Comparison of ENCODE assay signal across 8 cellular contexts in the genomic region with DNA sequence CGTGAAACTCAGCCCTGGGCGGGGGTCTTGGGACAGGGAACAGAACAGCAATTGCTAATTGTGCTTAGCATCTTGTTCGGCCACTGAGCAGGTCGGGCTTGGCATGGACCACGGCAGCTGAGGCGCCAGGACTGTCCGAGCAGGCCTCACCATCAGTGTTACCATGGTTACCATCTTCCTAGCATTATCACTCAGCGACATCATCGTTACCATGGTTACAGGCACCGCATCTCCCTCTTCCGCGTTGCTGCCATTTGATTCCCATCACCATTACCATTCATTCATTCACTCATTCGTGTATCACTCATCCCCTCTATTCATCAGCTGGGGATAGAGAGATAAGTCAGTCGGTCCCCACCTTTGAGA.
DNase-seq lines count a peak whose midpoint lies in the region; TF ChIP-seq lines count a peak whose summit lies in the region.

No MANE protein-coding gene starts in this region.

- peak overlapping the region; percentile 98 for H3K9ac ChIP-seq in OCI-LY3 (ENCODE audit: low read length)

- peak overlapping the region; percentile 66; the same call in 1 of the 2 replicates for H2AFZ ChIP-seq in OCI-LY3 (ENCODE audit: low read depth, low read length)

- H3K4me2 ChIP-seq in OCI-LY3 (ENCODE audit: low read length) = peak overlapping the region; percentile 82

- DNase-seq in NCI-H1417 (lab: John Stamatoyannopoulos, UW) (peak in 2 of 3 experiments; percentile 71 to 80), NCI-H1417 treated with DMSO at 0.1 percent for 48 hours (lab: John Stamatoyannopoulos, UW) (no peak), dorsolateral prefrontal cortex (peak in 7 of 10 donors; percentile 40 to 76 (median 65)), putamen (ENCODE audit: low spot score) (peak; percentile 53), thyroid gland (no peak), activated gamma-delta T cell (lab: John Stamatoyannopoulos, UW) (no peak)
- DNase-seq in activated CD4-positive, alpha-beta T cell treated with anti-CD3 and anti-CD28 coated beads, Interleukin-2, amount 50 U/mL, for 48 hours = no peak

- TF ChIP-seq CTCF in OCI-LY3 (IDR thresholded peaks at IDR 0.05; ENCODE audit: low read depth, low read length) (no peak), dorsolateral prefrontal cortex (IDR thresholded peaks at IDR 0.05 in 54 of 56, conservative IDR thresholded peaks at IDR 0.05 in 2 of 56; ENCODE audit: low read depth in 1 of 56, partially characterized antibody in 56 of 56) (no peak), thyroid gland (IDR thresholded peaks at IDR 0.05) (no peak)

- H3K36me3 ChIP-seq in OCI-LY3 (replicated peaks; ENCODE audit: low read depth, low read length) (no peaks in the 10 kb centered on the region), thyroid gland (no peaks in the 10 kb centered on the region)

- H3K27ac ChIP-seq in OCI-LY3 (ENCODE audit: low read length) (peak overlapping the region; percentile 81), dorsolateral prefrontal cortex (peak overlapping the region in 53 of 59 donors; percentile 1 to 90 (median 72)), thyroid gland (no peak overlapping the region)

- no peak for TF ChIP-seq POLR2A in thyroid gland (IDR thresholded peaks at IDR 0.05)

- H3K27me3 ChIP-seq in OCI-LY3 (ENCODE audit: low read depth, low read length) = no peaks in the 10 kb centered on the region
- peaks cover 0 to 49% (median 6%) of the 10 kb centered on the region in 45 donors for H3K27me3 ChIP-seq in dorsolateral prefrontal cortex
- H3K27me3 ChIP-seq in thyroid gland = no peaks in the 10 kb centered on the region

- no peaks in the 10 kb centered on the region for H3K79me2 ChIP-seq in OCI-LY3 (ENCODE audit: low read length)

- H4K20me1 ChIP-seq in OCI-LY3 (ENCODE audit: insufficient read depth, low read length) = no peaks in the 10 kb centered on the region

- peaks cover 22% of the 10 kb centered on the region for H3K4me1 ChIP-seq in OCI-LY3 (ENCODE audit: low read length)
- H3K4me1 ChIP-seq in thyroid gland = peaks cover 16 to 22% of the 10 kb centered on the region in 2 donors

- H3K9me3 ChIP-seq in OCI-LY3 (ENCODE audit: insufficient read depth, low read length) (no peaks in the 10 kb centered on the region), thyroid gland (no peaks in the 10 kb centered on the region)

- peak overlapping the region; percentile 93 for H3K4me3 ChIP-seq in OCI-LY3 (ENCODE audit: low read length)
- peak overlapping the region in 51 of 59 donors; percentile 33 to 72 (median 61) for H3K4me3 ChIP-seq in dorsolateral prefrontal cortex
- H3K4me3 ChIP-seq in thyroid gland (replicated peaks in 1 of 3) = no peak overlapping the region

- 42 to 53% methylated on average over 14 of the region's 14 CpGs for WGBS in thyroid gland, 2 donors

- intact Hi-C loops in dorsolateral prefrontal cortex (cut with DNase I) = no loop called here
- intact Hi-C loops in thyroid gland (cut with DNase I) = no loop called here

Comparison
In these comparisons a context has a peak if more than half of its experiments do, and no peak if none do; other contexts are left out.
1. DNase-seq: peak in NCI-H1417 (2 of 3), dorsolateral prefrontal cortex (7 of 10) and putamen (single experiment); none in NCI-H1417 treated with DMSO at 0.1 percent for 48 hours (single experiment), thyroid gland (0 of 2), activated gamma-delta T cell (single experiment) and activated CD4-positive, alpha-beta T cell treated with anti-CD3 and anti-CD28 coated beads, Interleukin-2, amount 50 U/mL, for 48 hours (0 of 2).
2. H3K27ac ChIP-seq: peak in OCI-LY3 (single experiment) and dorsolateral prefrontal cortex (53 of 59); none in thyroid gland (0 of 3).
3. H3K4me3 ChIP-seq: peak in OCI-LY3 (single experiment) and dorsolateral prefrontal cortex (51 of 59); none in thyroid gland (0 of 3).